8 cellular contexts compared by ENCODE assay signal in genomic region chr11:3422380-3423137, GRCh38. TPM values are rescaled to one million over a fixed set of nuclear protein-coding genes. Genes with fewer than 3 reads are reported as not detected.
A peak's percentile ranks its signal among the peaks of the same experiment; 100 is the strongest.
DNase-seq lines count a peak whose midpoint lies in the region; ATAC-seq and TF ChIP-seq lines count a peak whose summit lies in the region.
"Not testable (repeated sequence)": the region's sequence is repeated elsewhere in the genome, so short reads cannot be mapped to it uniquely, and the experiment has no call there.

No MANE protein-coding gene starts in this region.

- H3K27me3 Mint-ChIP-seq in activated T-cell treated with anti-CD3 and anti-CD28 coated beads, Interleukin-2, amount 50 U/mL, for 72 hours (ENCODE audit: low read depth), result not testable (repeated sequence)

- H3K4me3 Mint-ChIP-seq in activated T-cell treated with anti-CD3 and anti-CD28 coated beads, Interleukin-2, amount 50 U/mL, for 72 hours, result peak overlapping the region; percentile 94 to 96

- not testable (repeated sequence) for H3K27me3 ChIP-seq in Peyer's patch, esophagus squamous epithelium

- ATAC-seq in GM21825 (IDR thresholded peaks at IDR 0.05; ENCODE audit: unreplicated experiment), result peak; percentile 97
- peak; percentile 99 for ATAC-seq in activated T-cell treated with anti-CD3 and anti-CD28 coated beads, Interleukin-2, amount 50 U/mL, for 72 hours (replicated peaks in 1 of 2)

- not testable (repeated sequence) for TF ChIP-seq CTCF in Peyer's patch (IDR thresholded peaks at IDR 0.05); esophagus squamous epithelium (IDR thresholded peaks at IDR 0.05)

- not testable (repeated sequence) for H3K4me1 ChIP-seq in Peyer's patch
- peaks cover 0 to 14% (median 13%) of the 10 kb centered on the region in 3 donors for H3K4me1 ChIP-seq in esophagus squamous epithelium

- H3K4me3 ChIP-seq in Peyer's patch, result peak overlapping the region; percentile 50 to 78 (median 68)
- H3K4me3 ChIP-seq in esophagus squamous epithelium, result peak overlapping the region; percentile 57 to 86 (median 68)

- peaks cover 28% of the 10 kb centered on the region for H3K4me1 Mint-ChIP-seq in activated T-cell treated with anti-CD3 and anti-CD28 coated beads, Interleukin-2, amount 50 U/mL, for 72 hours (ENCODE audit: low read depth)

- H3K36me3 ChIP-seq in KOPT-K1 (ENCODE audit: insufficient read depth, low read length); Peyer's patch; esophagus squamous epithelium: not testable (repeated sequence)

- H3K9me3 Mint-ChIP-seq in activated T-cell treated with anti-CD3 and anti-CD28 coated beads, Interleukin-2, amount 50 U/mL, for 72 hours, result not testable (repeated sequence)

- intact Hi-C loops in esophagus squamous epithelium (cut with DNase I), result not testable (repeated sequence)

- not testable (repeated sequence) for H3K36me3 Mint-ChIP-seq in activated T-cell treated with anti-CD3 and anti-CD28 coated beads, Interleukin-2, amount 50 U/mL, for 72 hours (ENCODE audit: insufficient read depth in 2 of 2)

- DNase-seq in DMS153 (lab: John Stamatoyannopoulos, UW) (peak; percentile 93), Peyer's patch (peak; percentile 98 to 100 (median 100)), esophagus squamous epithelium (lab: John Stamatoyannopoulos, UW) (peak; percentile 92), myocyte (ENCODE audit: low read depth) (peak; percentile 94)
- peak; percentile 99 for DNase-seq in activated T-cell treated with anti-CD3 and anti-CD28 coated beads, Interleukin-2, amount 50 U/mL, for 72 hours
- peak; percentile 95 for DNase-seq in stimulated activated CD8-positive, alpha-beta memory T cell treated with anti-CD3 and anti-CD28 coated beads, Interleukin-7, amount 100 ng/mL, for 24 hours (ENCODE audit: low read depth)

- H3K27ac ChIP-seq in KOPT-K1 (ENCODE audit: low read depth, low read length, poor library complexity, severe bottlenecking) (peak overlapping the region; percentile 58), Peyer's patch (peak overlapping the region; percentile 72 to 92 (median 84)), esophagus squamous epithelium (peak overlapping the region; percentile 82 to 93 (median 88))

- not testable (repeated sequence) for H3K9me3 ChIP-seq in KOPT-K1 (ENCODE audit: insufficient read depth, low read length, poor library complexity, severe bottlenecking); Peyer's patch; esophagus squamous epithelium

- 0 to 1% methylated on average over 1 to 21 of the region's 66 CpGs for WGBS in esophagus squamous epithelium, 2 donors

- H3K27ac Mint-ChIP-seq in activated T-cell treated with anti-CD3 and anti-CD28 coated beads, Interleukin-2, amount 50 U/mL, for 72 hours, result peak overlapping the region; percentile 66

- peak in 1 of 2 donors; percentile 5 for TF ChIP-seq POLR2A in Peyer's patch (IDR thresholded peaks at IDR 0.05)
- TF ChIP-seq POLR2A in esophagus squamous epithelium (IDR thresholded peaks at IDR 0.05), result peak in 1 of 4 donors; percentile 35

RNA-seq across cellular contexts. Expression of gene ZNF195, which starts 43.6 kb away (rescaled TPM):
- total RNA-seq in Peyer's patch (10 to 100 TPM; 36.1 to 94.1 (median 40.6) TPM), esophagus squamous epithelium (10 to 100 TPM in 3 of 4 donors, 1 to 10 TPM in 1; 8.7 to 20.8 (median 16.8) TPM), myocyte (18.2 and 24.4 TPM in 2 replicates)
- total RNA-seq in activated T-cell treated with anti-CD3 and anti-CD28 coated beads, Interleukin-2, amount 50 U/mL, for 72 hours, result 10 to 100 TPM; 30.9 to 38.7 TPM
- polyA plus RNA-seq in myocyte (2012), result 7.4 TPM

Comparison
In these comparisons a context has a peak if more than half of its experiments do, and no peak if none do; other contexts are left out.
1. Peak in every context shown above with its lines: DNase-seq, ATAC-seq, H3K4me3 ChIP-seq and H3K27ac ChIP-seq.